Comparison of ENCODE assay signal across 29 cellular contexts in genomic region chr13:111080642-111081041, GRCh38.
"Had no signal": no experiment of that assay in that cellular context is flagged by ENCODE, and none has a peak within 500 bp of the region (broad histone marks: within the 10 kb centered on the region; RNA-seq: fewer than 3 reads in every experiment).

No MANE protein-coding gene starts in this region.

- H3K79me2 ChIP-seq: parathyroid adenoma had no signal

- H3K27ac ChIP-seq: left lung, lower lobe of right lung, neutrophil, parathyroid adenoma, right atrium auricular region, right lobe of liver, tibial nerve, uterus had no signal

- H2AFZ ChIP-seq: parathyroid adenoma had no signal

- DNase-seq: hippocampal formation; immature natural killer cell; kidney; left colon; left lung; lower lobe of right lung; mammary epithelial cell; mesenchymal stem cell; naive thymus-derived CD4-positive, alpha-beta T cell; occipital lobe; right lobe of liver; stimulated activated CD4-positive, alpha-beta T cell treated with anti-CD3 and anti-CD28 coated beads, Interleukin-1b, Interleukin-23, amount 100 ng/mL, for 48 hours; stimulated activated CD4-positive, alpha-beta T cell treated with anti-CD3 and anti-CD28 coated beads, Interleukin-2, amount 100 ng/mL, for 48 hours; stimulated activated CD4-positive, alpha-beta T cell treated with anti-CD3 and anti-CD28 coated beads, Interleukin-4, amount 100 ng/mL, for 4 hours; stimulated activated CD8-positive, alpha-beta memory T cell treated with anti-CD3 and anti-CD28 coated beads, Interleukin-4, amount 100 ng/mL, for 48 hours; stimulated activated naive CD4-positive, alpha-beta T cell treated with Interleukin-2 at 50 U/mL for 16 hours; stimulated activated naive CD8-positive, alpha-beta T cell treated with anti-CD3 and anti-CD28 coated beads, Interleukin-15, amount 100 ng/mL, for 72 hours; substantia nigra; uterus had no signal

- H3K27ac Mint-ChIP-seq: immature natural killer cell; mesothelial cell of epicardium; naive thymus-derived CD4-positive, alpha-beta T cell; nephron; stimulated activated memory B cell treated with anti-CD40 and anti-IgM and Interleukin-4, amounts not matched to agents 10 μg/mL and 1 μg/mL and 100 μg/mL, for 72 hours; type B pancreatic cell had no signal

- H3K4me3 Mint-ChIP-seq: immature natural killer cell; mesothelial cell of epicardium; naive thymus-derived CD4-positive, alpha-beta T cell; nephron; neural crest cell; stimulated activated memory B cell treated with anti-CD40 and anti-IgM and Interleukin-4, amounts not matched to agents 10 μg/mL and 1 μg/mL and 100 μg/mL, for 72 hours; stimulated activated naive CD8-positive, alpha-beta T cell treated with anti-CD3 and anti-CD28 coated beads, Interleukin-15, amount 100 ng/mL, for 72 hours; type B pancreatic cell had no signal

- H3K9me3 ChIP-seq: lower lobe of right lung, neutrophil, right lobe of liver, uterus had no signal

- H3K36me3 ChIP-seq: left lung, lower lobe of right lung, neutrophil, right atrium auricular region, right lobe of liver, tibial nerve, uterus had no signal

- H3K9ac ChIP-seq: parathyroid adenoma had no signal

- H3K4me1 Mint-ChIP-seq: immature natural killer cell; mesothelial cell of epicardium; naive thymus-derived CD4-positive, alpha-beta T cell; nephron; neural crest cell; stimulated activated memory B cell treated with anti-CD40 and anti-IgM and Interleukin-4, amounts not matched to agents 10 μg/mL and 1 μg/mL and 100 μg/mL, for 72 hours; stimulated activated naive CD8-positive, alpha-beta T cell treated with anti-CD3 and anti-CD28 coated beads, Interleukin-15, amount 100 ng/mL, for 72 hours had no signal

- H3K36me3 Mint-ChIP-seq: immature natural killer cell; mesothelial cell of epicardium; naive thymus-derived CD4-positive, alpha-beta T cell; stimulated activated memory B cell treated with anti-CD40 and anti-IgM and Interleukin-4, amounts not matched to agents 10 μg/mL and 1 μg/mL and 100 μg/mL, for 72 hours had no signal

- H3K9me3 Mint-ChIP-seq: type B pancreatic cell had no signal

- H3K27me3 Mint-ChIP-seq: stimulated activated naive CD8-positive, alpha-beta T cell treated with anti-CD3 and anti-CD28 coated beads, Interleukin-15, amount 100 ng/mL, for 72 hours; type B pancreatic cell had no signal

- H3K4me1 ChIP-seq: left lung, lower lobe of right lung, parathyroid adenoma, right atrium auricular region, right lobe of liver, tibial nerve, uterus had no signal

- ATAC-seq: left colon; left lung; lower lobe of right lung; naive thymus-derived CD4-positive, alpha-beta T cell; right lobe of liver; stimulated activated memory B cell treated with anti-CD40 and anti-IgM and Interleukin-4, amounts not matched to agents 10 μg/mL and 1 μg/mL and 100 μg/mL, for 72 hours; stimulated activated naive CD8-positive, alpha-beta T cell treated with anti-CD3 and anti-CD28 coated beads, Interleukin-15, amount 100 ng/mL, for 72 hours had no signal

- H3K4me2 ChIP-seq: smooth muscle cell had no signal

- H3K4me3 ChIP-seq: left lung, lower lobe of right lung, right atrium auricular region, right lobe of liver, smooth muscle cell, tibial nerve, uterus had no signal

- H3K27me3 ChIP-seq: left lung, right atrium auricular region, right lobe of liver, tibial nerve, uterus had no signal
